8 cellular contexts compared by ENCODE assay signal in genomic region chr19:54138777-54139256, GRCh38. TPM values are rescaled to one million over a fixed set of nuclear protein-coding genes. Genes with fewer than 3 reads are reported as not detected.
DNase-seq lines count a peak whose midpoint lies in the region; ATAC-seq lines count a peak whose summit lies in the region.

No MANE protein-coding gene starts in this region.

- H3K9me3 Mint-ChIP-seq in activated T-cell treated with anti-CD3 and anti-CD28 coated beads, Interleukin-2, amount 50 U/mL, for 72 hours, result no peaks in the 10 kb centered on the region

- peak overlapping the region; percentile 95 for H3K27ac Mint-ChIP-seq in activated T-cell treated with anti-CD3 and anti-CD28 coated beads, Interleukin-2, amount 50 U/mL, for 72 hours

- H3K27me3 ChIP-seq in HUES48 (ENCODE audit: control insufficient read depth, insufficient read depth, low read length), result no peaks in the 10 kb centered on the region

- H3K4me3 ChIP-seq in HUES48 (ENCODE audit: low read depth, low read length) (peak overlapping the region; percentile 69), iPS-11a (ENCODE audit: low read depth, low read length) (peak overlapping the region; percentile 62)

- H3K27me3 Mint-ChIP-seq in activated T-cell treated with anti-CD3 and anti-CD28 coated beads, Interleukin-2, amount 50 U/mL, for 72 hours (ENCODE audit: low read depth), result no peaks in the 10 kb centered on the region

- no peak overlapping the region for H3K27ac ChIP-seq in HUES48 (ENCODE audit: low read depth, low read length)

- H3K4me3 Mint-ChIP-seq in activated T-cell treated with anti-CD3 and anti-CD28 coated beads, Interleukin-2, amount 50 U/mL, for 72 hours, result peak overlapping the region; percentile 97

- H3K9me3 ChIP-seq in HUES48 (ENCODE audit: control insufficient read depth, insufficient read depth, low read length), result no peaks in the 10 kb centered on the region

- H3K36me3 ChIP-seq in HUES48 (ENCODE audit: control insufficient read depth, insufficient read depth, low read length), result peaks cover 48% of the 10 kb centered on the region

- H3K36me3 Mint-ChIP-seq in activated T-cell treated with anti-CD3 and anti-CD28 coated beads, Interleukin-2, amount 50 U/mL, for 72 hours (ENCODE audit: insufficient read depth in 2 of 2), result peaks cover 8 to 15% of the 10 kb centered on the region in 2 donors

- no peak overlapping the region for H3K9ac ChIP-seq in HUES48 (ENCODE audit: low read depth, low read length)

- H3K4me1 ChIP-seq in HUES48 (ENCODE audit: control insufficient read depth, insufficient read depth, low read length), result peaks cover 7% of the 10 kb centered on the region

- peaks cover 50% of the 10 kb centered on the region for H3K4me1 Mint-ChIP-seq in activated T-cell treated with anti-CD3 and anti-CD28 coated beads, Interleukin-2, amount 50 U/mL, for 72 hours (ENCODE audit: low read depth)

- no peak for ATAC-seq in activated T-cell treated with anti-CD3 and anti-CD28 coated beads, Interleukin-2, amount 50 U/mL, for 72 hours (replicated peaks in 1 of 2)

- DNase-seq in activated T-cell treated with anti-CD3 and anti-CD28 coated beads, Interleukin-2, amount 50 U/mL, for 72 hours, result peak in 1 of 2 donors; percentile 50
- DNase-seq in stimulated activated CD8-positive, alpha-beta memory T cell treated with anti-CD3 and anti-CD28 coated beads, Interleukin-7, amount 100 ng/mL, for 48 hours (ENCODE audit: extremely low read depth in 1 of 2, low read depth in 1 of 2), result peak; percentile 20 to 50
- no peak for DNase-seq in NCI-H446 treated with DMSO at 0.1 percent for 48 hours (lab: John Stamatoyannopoulos, UW)
- DNase-seq in Ammon's horn (ENCODE audit: low spot score), result no peak
- DNase-seq in DMS114 treated with DMSO at 0.1 percent for 48 hours (lab: John Stamatoyannopoulos, UW; ENCODE audit: unreplicated experiment), result no peak
- no peak for DNase-seq in SKM-1 (lab: John Stamatoyannopoulos, UW; ENCODE audit: unreplicated experiment)

RNA-seq across cellular contexts. Expression of gene CNOT3, which starts 1.3 kb away (rescaled TPM):
- total RNA-seq in activated T-cell treated with anti-CD3 and anti-CD28 coated beads, Interleukin-2, amount 50 U/mL, for 72 hours, result 100 to 1,000 TPM in 1 of 2 donors, 10 to 100 TPM in 1; 84.5 to 107 TPM

RNA-seq across cellular contexts. Expression of gene LENG1, which starts 20.7 kb away (rescaled TPM):
- total RNA-seq in activated T-cell treated with anti-CD3 and anti-CD28 coated beads, Interleukin-2, amount 50 U/mL, for 72 hours, result 1 to 10 TPM; 2.9 to 3.7 TPM

RNA-seq across cellular contexts. Expression of gene PRPF31, which starts 23.3 kb away (rescaled TPM):
- total RNA-seq in activated T-cell treated with anti-CD3 and anti-CD28 coated beads, Interleukin-2, amount 50 U/mL, for 72 hours, result 10 to 100 TPM; 55.0 to 55.6 TPM

RNA-seq across cellular contexts. Expression of gene TFPT, which starts 23.4 kb away (rescaled TPM):
- 10 to 100 TPM; 36.0 to 38.8 TPM for total RNA-seq in activated T-cell treated with anti-CD3 and anti-CD28 coated beads, Interleukin-2, amount 50 U/mL, for 72 hours

RNA-seq across cellular contexts. Expression of gene TMC4, which starts 34.1 kb away (rescaled TPM):
- under 1 TPM; 0.24 to 0.63 TPM for total RNA-seq in activated T-cell treated with anti-CD3 and anti-CD28 coated beads, Interleukin-2, amount 50 U/mL, for 72 hours

Comparison
In these comparisons a context has a peak if more than half of its experiments do, and no peak if none do; other contexts are left out.
1. DNase-seq: peak in stimulated activated CD8-positive, alpha-beta memory T cell treated with anti-CD3 and anti-CD28 coated beads, Interleukin-7, amount 100 ng/mL, for 48 hours (2 of 2); none in NCI-H446 treated with DMSO at 0.1 percent for 48 hours (single experiment), Ammon's horn (single experiment), DMS114 treated with DMSO at 0.1 percent for 48 hours (single experiment) and SKM-1 (single experiment).